ENCODE assay signal across 10 cellular contexts in the genomic region with DNA sequence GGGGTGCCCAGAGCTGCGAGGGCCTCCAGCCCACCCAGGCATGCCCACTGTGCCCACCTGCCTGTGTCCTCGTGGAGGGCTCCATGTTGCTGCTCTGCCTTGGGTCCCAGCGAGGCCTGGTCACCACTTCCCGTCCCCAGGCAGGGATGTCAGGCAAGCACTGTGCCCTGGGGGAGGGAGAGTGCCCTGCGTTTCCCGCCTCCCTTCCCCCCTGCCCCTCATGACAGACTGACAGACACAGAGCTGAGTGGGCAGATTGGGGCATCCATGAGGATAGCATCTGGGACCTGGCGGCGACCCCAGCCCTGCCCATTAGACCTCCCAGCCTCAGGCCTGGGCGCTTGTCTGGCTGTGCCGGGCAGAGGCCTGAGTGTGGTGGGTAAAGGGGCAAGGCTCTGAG. TPM values are rescaled to one million over a fixed set of nuclear protein-coding genes. Genes with fewer than 3 reads are reported as not detected.
"Had no signal": no experiment of that assay in that cellular context is flagged by ENCODE, and none has a peak within 500 bp of the region (broad histone marks: within the 10 kb centered on the region; RNA-seq: fewer than 3 reads in every experiment).

No MANE protein-coding gene starts in this region.

- ATAC-seq: HepG2, K562 had no signal

- H3K27ac ChIP-seq: HL-60, KMS-11 had no signal

- H3K4me3 ChIP-seq: K562 had no signal

- H3K9ac ChIP-seq: KMS-11 had no signal

- H3K4me2 ChIP-seq: KMS-11 had no signal

- DNase-seq: IMR-90, KBM-7, KG1 had no signal

RNA-seq across cellular contexts. Expression of gene KCNT1, which starts 56.9 kb away (rescaled TPM):
- total RNA-seq: HepG2, HT-29, HT1080, IMR-90 had no signal
- polyA plus RNA-seq: HepG2, IgD-negative memory B cell, IMR-90, K562 had no signal

RNA-seq across cellular contexts. Expression of gene SOHLH1, which starts 59.6 kb away (rescaled TPM):
- total RNA-seq: HT-29, HT1080, IMR-90 had no signal
- polyA plus RNA-seq: IgD-negative memory B cell, IMR-90 had no signal
